In genomic region chr2:218832520-218832919, GRCh38 we compare ENCODE assay signal across 14 cellular contexts. TPM values are rescaled to one million over a fixed set of nuclear protein-coding genes. Genes with fewer than 3 reads are reported as not detected.
DNase-seq lines count a peak whose midpoint lies in the region; ATAC-seq and TF ChIP-seq lines count a peak whose summit lies in the region.
"Had no signal": no experiment of that assay in that cellular context is flagged by ENCODE, and none has a peak within 500 bp of the region (broad histone marks: within the 10 kb centered on the region; RNA-seq: fewer than 3 reads in every experiment).

No MANE protein-coding gene starts in this region.

- no peak overlapping the region for H3K4me3 ChIP-seq in MG63
- no peak overlapping the region for H3K4me3 ChIP-seq in foreskin fibroblast (ENCODE audit: low read depth in 1 of 2, low read length in 2 of 2)
- no peak overlapping the region for H3K4me3 ChIP-seq in Karpas-422 (ENCODE audit: low read length)

- H3K27ac ChIP-seq in Karpas-422 (ENCODE audit: low read length): no peak overlapping the region

- no peaks in the 10 kb centered on the region for H3K27me3 ChIP-seq in MG63
- H3K27me3 ChIP-seq in Karpas-422 (ENCODE audit: low read length): no peaks in the 10 kb centered on the region

- H3K9me3 ChIP-seq in MG63 (no peaks in the 10 kb centered on the region), Karpas-422 (ENCODE audit: low read length) (no peaks in the 10 kb centered on the region)

- H3K36me3 ChIP-seq in MG63 (no peaks in the 10 kb centered on the region), Karpas-422 (ENCODE audit: insufficient read depth, low read length) (no peaks in the 10 kb centered on the region)

- no peaks in the 10 kb centered on the region for H3K4me1 ChIP-seq in Karpas-422 (ENCODE audit: low read length)

- H3K4me2 ChIP-seq in Karpas-422 (ENCODE audit: low read depth, low read length, poor library complexity, severe bottlenecking): no peak overlapping the region

- peak; percentile 8 for DNase-seq in AG09319 (ENCODE audit: extremely low read depth, low read depth)
- peak; percentile 85 for DNase-seq in MG63
- peak; percentile 32 to 64 for DNase-seq in foreskin fibroblast
- DNase-seq in renal cortical epithelial cell (ENCODE audit: low read depth): peak; percentile 27
- DNase-seq in Karpas-422: no peak
- no peak for DNase-seq in islet precursor cell
- no peak for DNase-seq in epidermal melanocyte (ENCODE audit: insufficient read length, low spot score)
- DNase-seq: activated CD4-positive, alpha-beta T cell treated with anti-CD3 and anti-CD28 coated beads, Interleukin-2, amount 10 ng/mL, durations not matched to agents 7 days and 5 days; activated T-cell treated with anti-CD3 and anti-CD28 coated beads, Interleukin-2, amount 50 U/mL, for 72 hours; amniotic stem cell; stimulated activated CD8-positive, alpha-beta memory T cell treated with anti-CD3 and anti-CD28 coated beads, Interleukin-4, amount 100 ng/mL, for 48 hours had no signal

- H3K9ac ChIP-seq in Karpas-422 (ENCODE audit: low read length): no peak overlapping the region

- no peak overlapping the region for H2AFZ ChIP-seq in Karpas-422 (ENCODE audit: low read length)

- ATAC-seq in GM18907 (IDR thresholded peaks at IDR 0.05; ENCODE audit: unreplicated experiment): no peak
- ATAC-seq: activated T-cell treated with anti-CD3 and anti-CD28 coated beads, Interleukin-2, amount 50 U/mL, for 72 hours had no signal

- H3K79me2 ChIP-seq in Karpas-422 (ENCODE audit: low read length): no peaks in the 10 kb centered on the region

- H3K9me2 ChIP-seq in Karpas-422 (replicated peaks; ENCODE audit: insufficient read depth, low read length): no peaks in the 10 kb centered on the region

- TF ChIP-seq CTCF in AG09319 (IDR thresholded peaks at IDR 0.05; ENCODE audit: low read depth, low read length): no peak
- no peak for TF ChIP-seq CTCF in foreskin fibroblast (IDR thresholded peaks at IDR 0.05; ENCODE audit: low read depth, low read length)

- no peaks in the 10 kb centered on the region for H4K20me1 ChIP-seq in Karpas-422 (ENCODE audit: insufficient read depth, low read depth, low read length)

RNA-seq across cellular contexts. Expression of gene PRKAG3, which starts 0.9 kb away (rescaled TPM):
- total RNA-seq in MG63 (2014; rRNA removed; shearing (Covaris generic); ENCODE audit: low replicate concordance): not detected in 2 replicates
- total RNA-seq in renal cortical epithelial cell: not detected in 2 replicates
- total RNA-seq in Karpas-422 (2014; rRNA removed; shearing (Covaris generic); ENCODE audit: low replicate concordance): not detected in 2 replicates
- total RNA-seq: activated CD4-positive, alpha-beta T cell treated with anti-CD3 and anti-CD28 coated beads, Interleukin-2, amount 10 ng/mL, durations not matched to agents 7 days and 5 days; activated T-cell treated with anti-CD3 and anti-CD28 coated beads, Interleukin-2, amount 50 U/mL, for 72 hours; osteocyte; T-helper 1 cell treated with Interleukin-12 subunit alpha and Interleukin-12 subunit beta and Interleukin-4 antibody, amounts not matched to agents 30 ng/mL and 1 ng/mL, for 36 hours had no signal

RNA-seq across cellular contexts. Expression of gene WNT6, which starts 27.1 kb away (rescaled TPM):
- not detected in 2 replicates for total RNA-seq in MG63 (2014; rRNA removed; shearing (Covaris generic); ENCODE audit: low replicate concordance)
- 3.5 TPM in 1 of 2 replicates, not detected in the other for total RNA-seq in renal cortical epithelial cell
- 7.8 and 7.9 TPM in 2 replicates for total RNA-seq in Karpas-422 (2014; rRNA removed; shearing (Covaris generic); ENCODE audit: low replicate concordance)
- total RNA-seq: activated CD4-positive, alpha-beta T cell treated with anti-CD3 and anti-CD28 coated beads, Interleukin-2, amount 10 ng/mL, durations not matched to agents 7 days and 5 days; T-helper 1 cell treated with Interleukin-12 subunit alpha and Interleukin-12 subunit beta and Interleukin-4 antibody, amounts not matched to agents 30 ng/mL and 1 ng/mL, for 36 hours had no signal

RNA-seq across cellular contexts. Expression of gene WNT10A, which starts 48.1 kb away (rescaled TPM):
- not detected in 2 replicates for total RNA-seq in MG63 (2014; rRNA removed; shearing (Covaris generic); ENCODE audit: low replicate concordance)
- 13.5 and 21.5 TPM in 2 replicates for total RNA-seq in renal cortical epithelial cell
- 2.9 and 3.8 TPM in 2 replicates for total RNA-seq in Karpas-422 (2014; rRNA removed; shearing (Covaris generic); ENCODE audit: low replicate concordance)
- total RNA-seq: osteocyte had no signal

RNA-seq across cellular contexts. Expression of gene CYP27A1, which starts 50.6 kb away (rescaled TPM):
- total RNA-seq in MG63 (2014; rRNA removed; shearing (Covaris generic); ENCODE audit: low replicate concordance): 7.7 and 8.9 TPM in 2 replicates
- 18.6 and 42.8 TPM in 2 replicates for total RNA-seq in renal cortical epithelial cell
- total RNA-seq in Karpas-422 (2014; rRNA removed; shearing (Covaris generic); ENCODE audit: low replicate concordance): 0.29 TPM in 1 of 2 replicates, not detected in the other

Comparison
In these comparisons a context has a peak if more than half of its experiments do, and no peak if none do; other contexts are left out.
1. DNase-seq: peak in AG09319 (single experiment), MG63 (single experiment), foreskin fibroblast (2 of 2) and renal cortical epithelial cell (single experiment); none in Karpas-422 (single experiment), islet precursor cell (single experiment) and epidermal melanocyte (single experiment).